Comparison of ENCODE assay signal across 30 cellular contexts in genomic region chr2:32272279-32272678, GRCh38. TPM values are rescaled to one million over a fixed set of nuclear protein-coding genes. Genes with fewer than 3 reads are reported as not detected.
"Had no signal": no experiment of that assay in that cellular context is flagged by ENCODE, and none has a peak within 500 bp of the region (broad histone marks: within the 10 kb centered on the region; RNA-seq: fewer than 3 reads in every experiment).

No MANE protein-coding gene starts in this region.

- H3K36me3 ChIP-seq: ascending aorta, cardiac muscle cell, SJCRH30 had no signal

- DNase-seq: activated CD4-positive, alpha-beta T cell treated with anti-CD3 and anti-CD28 coated beads, Interleukin-2, amount 10 ng/mL, durations not matched to agents 24 days and 14 days; activated CD4-positive, alpha-beta T cell treated with anti-CD3 and anti-CD28 coated beads, Interleukin-2, amount 50 U/mL, for 4 hours; activated CD8-positive, alpha-beta T cell treated with anti-CD3 and anti-CD28 coated beads for 36 hours; activated effector memory CD4-positive, alpha-beta T cell treated with anti-CD3 and anti-CD28 coated beads, Interleukin-2, amount 50 U/mL, for 16 hours; activated naive CD4-positive, alpha-beta T cell; activated naive CD8-positive, alpha-beta T cell treated with anti-CD3 and anti-CD28 coated beads, Interleukin-2, amount 10 ng/mL, durations not matched to agents 7 days and 5 days; activated T-cell treated with anti-CD3 and anti-CD28 coated beads, Interleukin-2, amount 50 U/mL, for 1 hour; activated T-cell treated with anti-CD3 and anti-CD28 coated beads, Interleukin-2, amount 50 U/mL, for 72 hours; amygdala; Kasumi-1; KBM-7; MM.1S; NCI-H1048; NCI-H1105 treated with DMSO at 0.1 percent for 48 hours; NCI-H1436; NCI-H1694; NCI-H2029; NCI-H345; NCI-H524 treated with DMSO at 0.1 percent for 48 hours; Right ventricle myocardium superior; SJCRH30 had no signal

- H3K9me3 ChIP-seq: ascending aorta, SJCRH30 had no signal

- H3K27ac ChIP-seq: ascending aorta, cardiac muscle cell, SJCRH30, SK-N-MC had no signal

- H3K36me3 Mint-ChIP-seq: activated naive CD4-positive, alpha-beta T cell treated with anti-CD3 and anti-CD28 coated beads, Interleukin-2, amount 50 U/mL, for 24 hours; activated naive CD8-positive, alpha-beta T cell treated with anti-CD3 and anti-CD28 coated beads, Interleukin-2, amount 10 ng/mL, durations not matched to agents 7 days and 5 days had no signal

- H3K9me3 Mint-ChIP-seq: activated CD4-positive, alpha-beta T cell treated with anti-CD3 and anti-CD28 coated beads, Interleukin-2, amount 10 ng/mL, durations not matched to agents 24 days and 14 days; activated CD8-positive, alpha-beta T cell treated with anti-CD3 and anti-CD28 coated beads for 36 hours; activated naive CD4-positive, alpha-beta T cell treated with anti-CD3 and anti-CD28 coated beads, Interleukin-2, amount 50 U/mL, for 24 hours; activated naive CD8-positive, alpha-beta T cell treated with anti-CD3 and anti-CD28 coated beads, Interleukin-2, amount 10 ng/mL, durations not matched to agents 7 days and 5 days; activated T-cell treated with anti-CD3 and anti-CD28 coated beads, Interleukin-2, amount 50 U/mL, for 72 hours; activated T-helper 17 cell treated with anti-CD3 and anti-CD28 coated beads, Interleukin-2, amount 50 U/mL, for 72 hours; central memory CD8-positive, alpha-beta T cell; T-helper 1 cell treated with Interleukin-12 subunit alpha and Interleukin-12 subunit beta and Interleukin-4 antibody, amounts not matched to agents 30 μg/mL and 1 μg/mL, for 36 hours; T-helper 2 cell treated with Interferon-gamma antibody and Interleukin-4, amounts not matched to agents 5 μg/mL and 100 μg/mL, for 36 hours had no signal

- H3K27me3 ChIP-seq: ascending aorta, SJCRH30 had no signal

- H3K4me3 Mint-ChIP-seq: activated CD4-positive, alpha-beta T cell treated with anti-CD3 and anti-CD28 coated beads, Interleukin-2, amount 10 ng/mL, durations not matched to agents 24 days and 14 days; activated CD8-positive, alpha-beta T cell treated with anti-CD3 and anti-CD28 coated beads for 36 hours; activated naive CD4-positive, alpha-beta T cell treated with anti-CD3 and anti-CD28 coated beads, Interleukin-2, amount 50 U/mL, for 24 hours; activated naive CD8-positive, alpha-beta T cell treated with anti-CD3 and anti-CD28 coated beads, Interleukin-2, amount 10 ng/mL, durations not matched to agents 7 days and 5 days; activated T-cell treated with anti-CD3 and anti-CD28 coated beads, Interleukin-2, amount 50 U/mL, for 72 hours; activated T-helper 17 cell treated with anti-CD3 and anti-CD28 coated beads, Interleukin-2, amount 50 U/mL, for 72 hours; central memory CD8-positive, alpha-beta T cell; T-helper 1 cell treated with Interleukin-12 subunit alpha and Interleukin-12 subunit beta and Interleukin-4 antibody, amounts not matched to agents 30 μg/mL and 1 μg/mL, for 36 hours; T-helper 2 cell treated with Interferon-gamma antibody and Interleukin-4, amounts not matched to agents 5 μg/mL and 100 μg/mL, for 36 hours had no signal

- H3K27me3 Mint-ChIP-seq: activated naive CD8-positive, alpha-beta T cell treated with anti-CD3 and anti-CD28 coated beads, Interleukin-2, amount 10 ng/mL, durations not matched to agents 7 days and 5 days; activated T-helper 17 cell treated with anti-CD3 and anti-CD28 coated beads, Interleukin-2, amount 50 U/mL, for 72 hours had no signal

- H3K4me3 ChIP-seq: ascending aorta, cardiac muscle cell, SJCRH30, SK-N-MC had no signal

- H3K4me1 Mint-ChIP-seq: activated T-helper 17 cell treated with anti-CD3 and anti-CD28 coated beads, Interleukin-2, amount 50 U/mL, for 72 hours had no signal

- H3K27ac Mint-ChIP-seq: activated CD4-positive, alpha-beta T cell treated with anti-CD3 and anti-CD28 coated beads, Interleukin-2, amount 10 ng/mL, durations not matched to agents 24 days and 14 days; activated CD8-positive, alpha-beta T cell treated with anti-CD3 and anti-CD28 coated beads for 36 hours; activated naive CD4-positive, alpha-beta T cell treated with anti-CD3 and anti-CD28 coated beads, Interleukin-2, amount 50 U/mL, for 24 hours; activated naive CD8-positive, alpha-beta T cell treated with anti-CD3 and anti-CD28 coated beads, Interleukin-2, amount 10 ng/mL, durations not matched to agents 7 days and 5 days; activated T-cell treated with anti-CD3 and anti-CD28 coated beads, Interleukin-2, amount 50 U/mL, for 72 hours; activated T-helper 17 cell treated with anti-CD3 and anti-CD28 coated beads, Interleukin-2, amount 50 U/mL, for 72 hours; T-helper 1 cell treated with Interleukin-12 subunit alpha and Interleukin-12 subunit beta and Interleukin-4 antibody, amounts not matched to agents 30 μg/mL and 1 μg/mL, for 36 hours; T-helper 2 cell treated with Interferon-gamma antibody and Interleukin-4, amounts not matched to agents 5 μg/mL and 100 μg/mL, for 36 hours had no signal

- ATAC-seq: activated CD8-positive, alpha-beta T cell treated with anti-CD3 and anti-CD28 coated beads for 36 hours; activated T-cell treated with anti-CD3 and anti-CD28 coated beads, Interleukin-2, amount 50 U/mL, for 72 hours; activated T-helper 17 cell treated with anti-CD3 and anti-CD28 coated beads, Interleukin-2, amount 50 U/mL, for 72 hours had no signal

RNA-seq across cellular contexts. Expression of gene NLRC4, which starts 7.6 kb away (rescaled TPM):
- total RNA-seq: activated CD8-positive, alpha-beta memory T cell treated with anti-CD3 and anti-CD28 coated beads for 36 hours; activated CD8-positive, alpha-beta T cell treated with anti-CD3 and anti-CD28 coated beads for 36 hours; cardiac muscle cell; SJCRH30 had no signal
